Comparison of ENCODE assay signal across 11 cellular contexts in genomic region chr2:33529771-33530481, GRCh38. TPM values are rescaled to one million over a fixed set of nuclear protein-coding genes. Genes with fewer than 3 reads are reported as not detected.
A peak's percentile ranks its signal among the peaks of the same experiment; 100 is the strongest.
DNase-seq lines count a peak whose midpoint lies in the region; ATAC-seq and TF ChIP-seq lines count a peak whose summit lies in the region.
"Had no signal": no experiment of that assay in that cellular context is flagged by ENCODE, and none has a peak within 500 bp of the region (broad histone marks: within the 10 kb centered on the region; RNA-seq: fewer than 3 reads in every experiment).

No MANE protein-coding gene starts in this region.

- H3K27me3 ChIP-seq in osteoblast (ENCODE audit: insufficient read depth, low read length): no peaks in the 10 kb centered on the region

- H3K9me3 ChIP-seq in osteoblast (ENCODE audit: low read depth, low read length): no peaks in the 10 kb centered on the region

- H3K36me3 ChIP-seq in osteoblast (ENCODE audit: insufficient read depth, low read length): no peaks in the 10 kb centered on the region

- ATAC-seq in GM18511 (IDR thresholded peaks at IDR 0.05; ENCODE audit: unreplicated experiment): peak; percentile 31
- peak; percentile 29 for ATAC-seq in HG03442 (IDR thresholded peaks at IDR 0.05; ENCODE audit: unreplicated experiment)
- no peak for ATAC-seq in HG02938 (IDR thresholded peaks at IDR 0.05; ENCODE audit: unreplicated experiment)
- no peak for ATAC-seq in HG02571 (IDR thresholded peaks at IDR 0.05; ENCODE audit: unreplicated experiment)
- ATAC-seq: naive thymus-derived CD4-positive, alpha-beta T cell had no signal

- TF ChIP-seq CTCF in astrocyte of the spinal cord (IDR thresholded peaks at IDR 0.05; ENCODE audit: low read depth, low read length) (no peak), osteoblast (IDR thresholded peaks at IDR 0.05; ENCODE audit: extremely low read depth, low read depth, low read length) (no peak)

- H3K4me1 ChIP-seq in osteoblast (ENCODE audit: insufficient read depth, low read length): peaks cover 23% of the 10 kb centered on the region

- H3K4me3 ChIP-seq in astrocyte of the spinal cord (ENCODE audit: low read depth, low read length) (no peak overlapping the region), osteoblast (ENCODE audit: insufficient read depth, low read length) (no peak overlapping the region)

- H4K20me1 ChIP-seq in osteoblast (ENCODE audit: insufficient read depth, low read length): no peaks in the 10 kb centered on the region

- H2AFZ ChIP-seq in osteoblast (ENCODE audit: low read length): peak overlapping the region; percentile 80

- H3K79me2 ChIP-seq in osteoblast (ENCODE audit: insufficient read depth, low read length): no peaks in the 10 kb centered on the region

- DNase-seq in astrocyte of the spinal cord (ENCODE audit: low read depth, low spot score) (peak; percentile 89), osteoblast (ENCODE audit: insufficient read length, low spot score, missing footprints) (peak; percentile 50), DMS 273 treated with DMSO at 0.1 percent for 48 hours (lab: John Stamatoyannopoulos, UW) (no peak), UCSD-AML1 (lab: John Stamatoyannopoulos, UW; ENCODE audit: unreplicated experiment) (no peak)
- DNase-seq: activated naive CD8-positive, alpha-beta T cell treated with anti-CD3 and anti-CD28 coated beads, Interleukin-2, amount 10 ng/mL, durations not matched to agents 7 days and 5 days; naive thymus-derived CD4-positive, alpha-beta T cell; NCI-H510A treated with DMSO at 0.1 percent for 48 hours had no signal

- peak overlapping the region; percentile 80 for H3K27ac ChIP-seq in osteoblast (ENCODE audit: low read depth, low read length)

- in situ Hi-C loops in astrocyte of the spinal cord (cut with HindIII; ENCODE audit: low sequenced_read_pairs): no loop called here

- H3K4me2 ChIP-seq in osteoblast (ENCODE audit: insufficient read depth, low read length): peak overlapping the region; percentile 45

RNA-seq across cellular contexts. Expression of gene RASGRP3, which starts 53.5 kb away (rescaled TPM):
- 0.72 and 1.5 TPM in 2 replicates for total RNA-seq in osteoblast

Comparison
In these comparisons a context has a peak if more than half of its experiments do, and no peak if none do; other contexts are left out.
1. ATAC-seq: peak in GM18511 (single experiment) and HG03442 (single experiment); none in HG02938 (single experiment) and HG02571 (single experiment).
2. DNase-seq: peak in astrocyte of the spinal cord (single experiment) and osteoblast (single experiment); none in DMS 273 treated with DMSO at 0.1 percent for 48 hours (single experiment) and UCSD-AML1 (single experiment).